Comparison of ENCODE assay signal across 9 cellular contexts in genomic region chr7:620052-620451, GRCh38.
A peak's percentile ranks its signal among the peaks of the same experiment; 100 is the strongest.
DNase-seq lines count a peak whose midpoint lies in the region; ATAC-seq and TF ChIP-seq lines count a peak whose summit lies in the region.
"Had no signal": no experiment of that assay in that cellular context is flagged by ENCODE, and none has a peak within 500 bp of the region (broad histone marks: within the 10 kb centered on the region; RNA-seq: fewer than 3 reads in every experiment).

No MANE protein-coding gene starts in this region.

- H3K4me1 Mint-ChIP-seq in activated CD8-positive, alpha-beta memory T cell treated with anti-CD3 and anti-CD28 coated beads, Interleukin-2, amount 10 ng/mL, durations not matched to agents 7 days and 5 days, result peaks cover 44% of the 10 kb centered on the region
- peaks cover 17% of the 10 kb centered on the region for H3K4me1 Mint-ChIP-seq in T-helper 17 cell

- no peak for DNase-seq in activated CD8-positive, alpha-beta memory T cell treated with anti-CD3 and anti-CD28 coated beads, Interleukin-2, amount 10 ng/mL, durations not matched to agents 7 days and 5 days
- no peak for DNase-seq in activated CD8-positive, alpha-beta memory T cell treated with anti-CD3 and anti-CD28 coated beads, Interleukin-2, amount 50 U/mL, for 48 hours
- no peak for DNase-seq in T-helper 17 cell
- peak; percentile 77 for DNase-seq in fibroblast of mammary gland (ENCODE audit: low read depth)
- DNase-seq in stromal cell of bone marrow (ENCODE audit: low read depth), result peak; percentile 10
- no peak for DNase-seq in pons (ENCODE audit: low spot score)
- DNase-seq in activated effector memory CD4-positive, alpha-beta T cell treated with Interleukin-2 at 50 U/mL for 16 hours, result no peak
- DNase-seq in sciatic nerve (ENCODE audit: low spot score), result no peak
- DNase-seq: activated CD4-positive, alpha-beta T cell treated with anti-CD3 and anti-CD28 coated beads, Interleukin-2, amount 50 U/mL, for 4 hours had no signal

- ATAC-seq in activated CD8-positive, alpha-beta memory T cell treated with anti-CD3 and anti-CD28 coated beads, Interleukin-2, amount 10 ng/mL, durations not matched to agents 7 days and 5 days, result peak; percentile 30
- ATAC-seq in T-helper 17 cell (no peak), sciatic nerve (no peak)

- H3K27ac Mint-ChIP-seq in activated CD8-positive, alpha-beta memory T cell treated with anti-CD3 and anti-CD28 coated beads, Interleukin-2, amount 10 ng/mL, durations not matched to agents 7 days and 5 days, result peak overlapping the region; percentile 100
- peak overlapping the region; percentile 95 for H3K27ac Mint-ChIP-seq in T-helper 17 cell

- peaks cover 29% of the 10 kb centered on the region for H3K9me3 Mint-ChIP-seq in activated CD8-positive, alpha-beta memory T cell treated with anti-CD3 and anti-CD28 coated beads, Interleukin-2, amount 10 ng/mL, durations not matched to agents 7 days and 5 days (ENCODE audit: low read depth)

- CTCF ChIA-PET in activated CD8-positive, alpha-beta memory T cell treated with anti-CD3 and anti-CD28 coated beads, Interleukin-2, amount 10 ng/mL, durations not matched to agents 7 days and 5 days (lab: Charles Lee), result interaction anchor here (1.7 to 4.5 kb wide), 2 partner anchors 17 to 20 kb away, joined by 5 to 39 read pairs; no protein-coding TSS in a partner anchor

- no peak overlapping the region for H3K4me3 ChIP-seq in fibroblast of mammary gland (ENCODE audit: control insufficient read depth, low read depth, low read length)

- TF ChIP-seq CTCF in fibroblast of mammary gland (conservative IDR thresholded peaks at IDR 0.05; ENCODE audit: control insufficient read depth, insufficient read depth, low read depth, low read length), result no peak

- H3K4me3 Mint-ChIP-seq in activated CD8-positive, alpha-beta memory T cell treated with anti-CD3 and anti-CD28 coated beads, Interleukin-2, amount 10 ng/mL, durations not matched to agents 7 days and 5 days, result peak overlapping the region; percentile 9
- H3K4me3 Mint-ChIP-seq in T-helper 17 cell, result no peak overlapping the region

- peaks cover 10% of the 10 kb centered on the region for H3K9me3 ChIP-seq in T-helper 17 cell (ENCODE audit: control insufficient read depth, low read length, poor library complexity, severe bottlenecking)

- H3K36me3 Mint-ChIP-seq in activated CD8-positive, alpha-beta memory T cell treated with anti-CD3 and anti-CD28 coated beads, Interleukin-2, amount 10 ng/mL, durations not matched to agents 7 days and 5 days, result peaks cover 55% of the 10 kb centered on the region
- H3K36me3 Mint-ChIP-seq in T-helper 17 cell (ENCODE audit: low read depth), result no peaks in the 10 kb centered on the region

- intact Hi-C loops in sciatic nerve (cut with DNase I), result no loop called here

- H3K27me3 Mint-ChIP-seq in activated CD8-positive, alpha-beta memory T cell treated with anti-CD3 and anti-CD28 coated beads, Interleukin-2, amount 10 ng/mL, durations not matched to agents 7 days and 5 days, result no peaks in the 10 kb centered on the region
- no peaks in the 10 kb centered on the region for H3K27me3 Mint-ChIP-seq in T-helper 17 cell

Comparison
In these comparisons a context has a peak if more than half of its experiments do, and no peak if none do; other contexts are left out.
1. DNase-seq: peak in fibroblast of mammary gland (single experiment) and stromal cell of bone marrow (single experiment); none in activated CD8-positive, alpha-beta memory T cell treated with anti-CD3 and anti-CD28 coated beads, Interleukin-2, amount 10 ng/mL, durations not matched to agents 7 days and 5 days (single experiment), activated CD8-positive, alpha-beta memory T cell treated with anti-CD3 and anti-CD28 coated beads, Interleukin-2, amount 50 U/mL, for 48 hours (single experiment), T-helper 17 cell (0 of 3), pons (single experiment), activated effector memory CD4-positive, alpha-beta T cell treated with Interleukin-2 at 50 U/mL for 16 hours (single experiment) and sciatic nerve (single experiment).